In the genomic region with DNA sequence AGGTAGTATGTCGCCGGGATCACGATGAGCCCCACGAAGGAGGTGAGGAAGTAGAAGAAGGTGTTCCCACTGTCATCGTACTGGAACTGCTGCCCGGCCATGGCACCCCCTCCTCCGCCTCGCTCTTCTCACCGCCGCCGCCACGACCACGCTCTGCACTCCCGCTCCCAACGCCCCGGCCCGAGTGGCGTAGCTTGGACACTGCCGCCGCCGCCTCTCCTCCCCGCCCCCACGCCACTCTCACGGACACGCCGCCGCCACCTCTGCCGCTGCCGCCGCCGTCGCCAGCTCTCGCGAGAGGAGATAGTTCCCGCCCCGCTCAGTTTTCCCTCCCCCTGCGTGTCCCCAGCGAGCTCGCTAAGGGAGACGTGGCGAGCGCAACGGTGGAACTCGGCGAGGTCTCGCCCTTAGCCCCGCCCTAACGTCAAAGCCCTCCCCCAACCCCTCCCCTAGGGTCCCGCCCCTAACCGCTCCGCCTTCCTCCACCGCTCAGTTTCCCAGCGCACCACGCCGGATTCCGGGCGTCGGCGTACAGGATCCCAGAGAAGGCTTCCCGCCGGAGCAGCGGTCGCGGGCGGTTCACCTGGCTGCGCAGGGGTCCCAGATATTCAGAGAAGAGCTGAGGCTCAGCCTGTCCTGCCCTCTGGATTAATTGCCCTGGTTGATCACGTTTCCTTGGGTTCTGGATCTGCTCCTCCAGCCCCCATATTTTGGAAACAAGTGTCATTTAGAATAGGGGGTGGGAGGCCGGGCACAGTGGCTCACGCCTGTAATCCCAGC, we compare ENCODE assay signal across 8 cellular contexts. TPM values are rescaled to one million over a fixed set of nuclear protein-coding genes. Genes with fewer than 3 reads are reported as not detected.
A peak's percentile ranks its signal among the peaks of the same experiment; 100 is the strongest.
DNase-seq lines count a peak whose midpoint lies in the region; ATAC-seq and TF ChIP-seq lines count a peak whose summit lies in the region.

A gene with protein sequence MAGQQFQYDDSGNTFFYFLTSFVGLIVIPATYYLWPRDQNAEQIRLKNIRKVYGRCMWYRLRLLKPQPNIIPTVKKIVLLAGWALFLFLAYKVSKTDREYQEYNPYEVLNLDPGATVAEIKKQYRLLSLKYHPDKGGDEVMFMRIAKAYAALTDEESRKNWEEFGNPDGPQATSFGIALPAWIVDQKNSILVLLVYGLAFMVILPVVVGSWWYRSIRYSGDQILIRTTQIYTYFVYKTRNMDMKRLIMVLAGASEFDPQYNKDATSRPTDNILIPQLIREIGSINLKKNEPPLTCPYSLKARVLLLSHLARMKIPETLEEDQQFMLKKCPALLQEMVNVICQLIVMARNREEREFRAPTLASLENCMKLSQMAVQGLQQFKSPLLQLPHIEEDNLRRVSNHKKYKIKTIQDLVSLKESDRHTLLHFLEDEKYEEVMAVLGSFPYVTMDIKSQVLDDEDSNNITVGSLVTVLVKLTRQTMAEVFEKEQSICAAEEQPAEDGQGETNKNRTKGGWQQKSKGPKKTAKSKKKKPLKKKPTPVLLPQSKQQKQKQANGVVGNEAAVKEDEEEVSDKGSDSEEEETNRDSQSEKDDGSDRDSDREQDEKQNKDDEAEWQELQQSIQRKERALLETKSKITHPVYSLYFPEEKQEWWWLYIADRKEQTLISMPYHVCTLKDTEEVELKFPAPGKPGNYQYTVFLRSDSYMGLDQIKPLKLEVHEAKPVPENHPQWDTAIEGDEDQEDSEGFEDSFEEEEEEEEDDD (minus strand): TSS at position 300 of the 780 bp plus-strand sequence. CDS start 199 bp downstream, at position 101.

- no peaks in the 10 kb centered on the region for H3K9me3 ChIP-seq in adrenal gland (replicated peaks in 1 of 3)
- H3K9me3 ChIP-seq in heart left ventricle = no peaks in the 10 kb centered on the region
- H3K9me3 ChIP-seq in upper lobe of left lung = no peaks in the 10 kb centered on the region

- peak; percentile 90 for ATAC-seq in HG02870 (IDR thresholded peaks at IDR 0.05; ENCODE audit: unreplicated experiment)
- ATAC-seq in heart left ventricle = peak; percentile 99 to 100 (median 99)
- peak; percentile 99 to 100 for ATAC-seq in upper lobe of left lung (ENCODE audit: low FRiP score in 2 of 2)

- TF ChIP-seq CTCF in GM13977 (IDR thresholded peaks at IDR 0.05; ENCODE audit: extremely low read depth, insufficient read depth, missing control alignments) = no peak
- TF ChIP-seq CTCF in adrenal gland (IDR thresholded peaks at IDR 0.05) = no peak
- TF ChIP-seq CTCF in heart left ventricle (IDR thresholded peaks at IDR 0.05) = no peak
- TF ChIP-seq CTCF in upper lobe of left lung (IDR thresholded peaks at IDR 0.05) = peak in 2 of 6 experiments; percentile 4 to 9

- peak within 1 kb of the TSS; percentile 89 to 99 (median 95) for H3K27ac ChIP-seq in adrenal gland
- H3K27ac ChIP-seq in heart left ventricle = peak within 1 kb of the TSS; percentile 30 to 95 (median 90)
- H3K27ac ChIP-seq in upper lobe of left lung = peak within 1 kb of the TSS; percentile 93 to 96 (median 95)

- DNase-seq in GM13977 (ENCODE audit: low spot score) (peak; percentile 99), NCI-H146 treated with DMSO at 0.1 percent for 48 hours (lab: John Stamatoyannopoulos, UW; ENCODE audit: unreplicated experiment) (peak; percentile 89), T-helper 1 cell (peak; percentile 95 to 97 (median 96)), adrenal gland (peak; percentile 98 to 99 (median 98)), heart left ventricle (peak; percentile 98 to 99 (median 98)), posterior vena cava (ENCODE audit: low spot score) (peak; percentile 99), upper lobe of left lung (peak; percentile 97 to 98)

- H3K27me3 ChIP-seq in adrenal gland (no peaks in the 10 kb centered on the region), heart left ventricle (no peaks in the 10 kb centered on the region), upper lobe of left lung (no peaks in the 10 kb centered on the region)

- H3K36me3 ChIP-seq in adrenal gland (replicated peaks in 1 of 2) = no peaks in the 10 kb centered on the region
- peaks cover 0 to 8% (median 0%) of the 10 kb centered on the region in 9 donors for H3K36me3 ChIP-seq in heart left ventricle
- H3K36me3 ChIP-seq in upper lobe of left lung = no peaks in the 10 kb centered on the region

- peak in 1 of 4 donors; percentile 33 for TF ChIP-seq EP300 in upper lobe of left lung (IDR thresholded peaks at IDR 0.05)

- in situ Hi-C loops in GM13977 (cut with MboI; ENCODE audit: low pct_unique_long_range_greater_than_20kb, low sequenced_read_pairs, unreplicated experiment) = no loop called here

- 0 to 1% (median 0%) methylated on average over 40 to 69 of the region's 69 CpGs for WGBS in adrenal gland, 4 donors
- WGBS in heart left ventricle, 4 donors = 0 to 1% (median 1%) methylated on average over 38 to 69 of the region's 69 CpGs
- WGBS in upper lobe of left lung, 2 donors = 0 to 3% methylated on average over 6 to 39 of the region's 69 CpGs

- H3K4me1 ChIP-seq in adrenal gland (replicated peaks in 1 of 2) (peaks cover 9 to 34% of the 10 kb centered on the region in 2 donors), heart left ventricle (peaks cover 0 to 31% (median 23%) of the 10 kb centered on the region in 12 donors), upper lobe of left lung (peaks cover 19 to 35% (median 27%) of the 10 kb centered on the region in 4 donors)

- intact Hi-C loops in adrenal gland (cut with DNase I) = no loop called here
- intact Hi-C loops in heart left ventricle (cut with DNase I) = loop anchor here in 2 of 10 donors (5.0 to 10.0 kb wide), 2 partner anchors 117 to 304 kb away; partner anchors contain the start of genes OSTM1 (in 1 of the 2) and SNX3 (in 1 of the 2)
- intact Hi-C loops in posterior vena cava (cut with DNase I) = no loop called here

- TF ChIP-seq POLR2A in adrenal gland (IDR thresholded peaks at IDR 0.05) (peak; percentile 91 to 97), heart left ventricle (IDR thresholded peaks at IDR 0.05) (peak; percentile 69 to 85), upper lobe of left lung (IDR thresholded peaks at IDR 0.05) (peak in 3 of 4 donors; percentile 88 to 96 (median 94))

- H3K4me3 ChIP-seq in adrenal gland (peak within 1 kb of the TSS; percentile 57 to 91 (median 78)), heart left ventricle (peak within 1 kb of the TSS; percentile 69 to 99 (median 84)), upper lobe of left lung (peak within 1 kb of the TSS; percentile 61 to 96 (median 86))

RNA-seq across cellular contexts. Expression of the gene that starts here (rescaled TPM):
- total RNA-seq in adrenal gland (100 to 1,000 TPM in 4 of 8 donors, 10 to 100 TPM in 4; 23.8 to 190 (median 85.4) TPM), heart left ventricle (10 to 100 TPM; 15.3 to 64.9 (median 56.0) TPM), posterior vena cava (100 to 1,000 TPM; 114 to 116 TPM), upper lobe of left lung (100 to 1,000 TPM in 1 of 6 donors, 10 to 100 TPM in 5; 35.0 to 111 (median 77.9) TPM)
- polyA plus RNA-seq in adrenal gland (100 to 1,000 TPM in 1 of 3 donors, 10 to 100 TPM in 2; 50.8 to 141 (median 68.1) TPM), heart left ventricle (10 to 100 TPM; 20.5 to 25.0 TPM)

Comparison
In these comparisons a context has a peak if more than half of its experiments do, and no peak if none do; other contexts are left out.
1. Peak in every context shown above with its lines: DNase-seq, ATAC-seq, H3K4me3 ChIP-seq and H3K27ac ChIP-seq.